In genomic region chr5:170681013-170681433, GRCh38 we compare ENCODE assay signal across 7 cellular contexts.
DNase-seq lines count a peak whose midpoint lies in the region; ATAC-seq and TF ChIP-seq lines count a peak whose summit lies in the region.

No MANE protein-coding gene starts in this region.

- H2AFZ ChIP-seq in SK-N-SH (ENCODE audit: low read depth) = no peak overlapping the region
- no peak overlapping the region for H2AFZ ChIP-seq in neuronal stem cell (ENCODE audit: low read length)

- no peak overlapping the region for H4K8ac ChIP-seq in neuronal stem cell (ENCODE audit: low read depth, low read length)

- no peak overlapping the region for H2BK5ac ChIP-seq in neuronal stem cell (ENCODE audit: low read length)

- TF ChIP-seq RAD21 in SK-N-SH (IDR thresholded peaks at IDR 0.05; ENCODE audit: low read length) = no peak

- H2BK12ac ChIP-seq in neuronal stem cell (ENCODE audit: low read length) = no peak overlapping the region

- POLR2A ChIA-PET in SK-N-SH (lab: Yijun Ruan, JAX) = no interaction called here

- H3K9ac ChIP-seq in SK-N-SH (no peak overlapping the region), neuronal stem cell (ENCODE audit: low read depth, low read length, poor library complexity) (no peak overlapping the region)

- H2BK120ac ChIP-seq in neuronal stem cell (ENCODE audit: low read depth, low read length) = no peak overlapping the region

- H3K18ac ChIP-seq in neuronal stem cell (ENCODE audit: low read length) = no peak overlapping the region

- H2BK15ac ChIP-seq in neuronal stem cell (ENCODE audit: low read length) = no peak overlapping the region

- H3K23ac ChIP-seq in neuronal stem cell (ENCODE audit: low read depth, low read length, poor library complexity) = no peak overlapping the region

- H2AK5ac ChIP-seq in neuronal stem cell (ENCODE audit: low read depth, low read length) = no peak overlapping the region

- H3K9me3 ChIP-seq in SK-N-SH (no peaks in the 10 kb centered on the region), neuronal stem cell (replicated peaks in 1 of 2; ENCODE audit: control insufficient read depth in 2 of 2, insufficient read depth in 1 of 2, low read depth in 1 of 2, low read length in 2 of 2) (no peaks in the 10 kb centered on the region)

- no peaks in the 10 kb centered on the region for H3K79me2 ChIP-seq in SK-N-SH (ENCODE audit: insufficient read depth)

- no peaks in the 10 kb centered on the region for H3K9me2 ChIP-seq in SK-N-SH

- no peak overlapping the region for H4K91ac ChIP-seq in neuronal stem cell (ENCODE audit: low read depth, low read length, poor library complexity)

- peaks cover 0 to 3% of the 10 kb centered on the region in 2 experiments; a peak in 1 of 4 replicates for H3K4me1 ChIP-seq in SK-N-SH (ENCODE audit: control insufficient read depth in 1 of 2, insufficient read depth in 2 of 2, low read depth in 1 of 2, low read length in 1 of 2)
- peaks cover 0 to 1% of the 10 kb centered on the region in 2 donors for H3K4me1 ChIP-seq in neuronal stem cell (ENCODE audit: control insufficient read depth in 2 of 2, insufficient read depth in 1 of 2, low read depth in 1 of 2, low read length in 2 of 2)

- H3K4me2 ChIP-seq in SK-N-SH = peak overlapping the region; percentile 78
- peak overlapping the region; percentile 38 for H3K4me2 ChIP-seq in neuronal stem cell (ENCODE audit: insufficient read depth, low read length, poor library complexity, severe bottlenecking)

- no peak overlapping the region for H3K27ac ChIP-seq in SK-N-SH (ENCODE audit: low read depth in 2 of 2, low read length in 1 of 2)
- no peak overlapping the region for H3K27ac ChIP-seq in neuronal stem cell (replicated peaks; ENCODE audit: low read length)

- H3K27me3 ChIP-seq in SK-N-SH (ENCODE audit: insufficient read depth) (no peaks in the 10 kb centered on the region; the same call in 1 of the 2 replicates), neuronal stem cell (ENCODE audit: control insufficient read depth in 3 of 3, insufficient read depth in 3 of 3, low read depth in 1 of 3, low read length in 3 of 3) (peaks cover 0 to 26% (median 14%) of the 10 kb centered on the region in 3 experiments)

- no peaks in the 10 kb centered on the region for H3F3A ChIP-seq in SK-N-SH (replicated peaks; ENCODE audit: insufficient read depth)

- H3K4me3 ChIP-seq in SK-N-SH (ENCODE audit: low read depth in 2 of 2, low read length in 1 of 2) (peak overlapping the region; percentile 23 to 49; a peak in 3 of 4 replicates), neuronal stem cell (ENCODE audit: low read length in 2 of 2) (peak overlapping the region in 1 of 2 donors; percentile 69)

- CTCF ChIA-PET in SK-N-SH (lab: Yijun Ruan, JAX) = interaction anchor here (1.3 kb wide), 3 partner anchors 9 to 246 kb away, joined by 3 to 4 read pairs (median 3); no protein-coding TSS in a partner anchor

- H3K14ac ChIP-seq in neuronal stem cell (ENCODE audit: low read length) = no peak overlapping the region

- peak; percentile 91 for ATAC-seq in GM18511 (IDR thresholded peaks at IDR 0.05; ENCODE audit: unreplicated experiment)
- ATAC-seq in HG02763 (IDR thresholded peaks at IDR 0.05; ENCODE audit: unreplicated experiment) = peak; percentile 63

- no peak overlapping the region for H3K4ac ChIP-seq in neuronal stem cell (ENCODE audit: low read length)

- 7% methylated on average over 17 of the region's 28 CpGs for WGBS in SK-N-SH (ENCODE audit: low lambda C conversion rate)
- no CpG with 5 or more reads among the region's 28 CpGs for WGBS in neuronal stem cell (ENCODE audit: extremely low coverage in 2 of 2, insufficient read length in 2 of 2, insufficient replicate concordance in 1 of 2), 2 donors

- no peaks in the 10 kb centered on the region for H3K36me3 ChIP-seq in SK-N-SH (replicated peaks in 1 of 2; ENCODE audit: control insufficient read depth in 1 of 2, insufficient read depth in 2 of 2, low read length in 1 of 2)
- H3K36me3 ChIP-seq in neuronal stem cell (replicated peaks in 1 of 2; ENCODE audit: control insufficient read depth in 2 of 2, insufficient read depth in 2 of 2, low read length in 2 of 2) = no peaks in the 10 kb centered on the region

- no peak for TF ChIP-seq POLR2A in erythroblast (IDR thresholded peaks at IDR 0.05; ENCODE audit: low read length)

- no peaks in the 10 kb centered on the region for H4K20me1 ChIP-seq in SK-N-SH (ENCODE audit: insufficient read depth)

- DNase-seq in SK-N-SH = peak; percentile 57
- peak; percentile 4 to 17 for DNase-seq in erythroblast (lab: John Stamatoyannopoulos, UW)
- DNase-seq in neuronal stem cell (ENCODE audit: low spot score) = peak; percentile 77
- DNase-seq in NCI-H774 (lab: John Stamatoyannopoulos, UW) = no peak
- no peak for DNase-seq in NCI-H1930 (lab: John Stamatoyannopoulos, UW)

- H3K79me1 ChIP-seq in neuronal stem cell (ENCODE audit: low read depth, low read length) = no peaks in the 10 kb centered on the region

- no peak for TF ChIP-seq CTCF in SK-N-SH (IDR thresholded peaks at IDR 0.05)

- no peak for TF ChIP-seq EP300 in SK-N-SH (IDR thresholded peaks at IDR 0.05; ENCODE audit: borderline replicate concordance in 1 of 2, low read depth in 1 of 2, low read length in 1 of 2)

TF ChIP-seq in SK-N-SH, 30 proteins besides CTCF, POLR2A, EP300 and RAD21 (continues in another document):
- no peak for TF ChIP-seq TAF1 (IDR thresholded peaks at IDR 0.05; ENCODE audit: borderline replicate concordance, low read depth, low read length)
- peak; percentile 70; the same call in 1 of the 2 replicates for TF ChIP-seq MAX (IDR thresholded peaks at IDR 0.05; ENCODE audit: low read depth)
- no peak for TF ChIP-seq FOXJ3 (CRISPR knock-in tag; IDR thresholded peaks at IDR 0.05)
- TF ChIP-seq SIN3A (IDR thresholded peaks at IDR 0.05; ENCODE audit: borderline replicate concordance, low read depth, low read length) = peak; percentile 69; the same call in 1 of the 2 replicates
- TF ChIP-seq USF2 (IDR thresholded peaks at IDR 0.05; ENCODE audit: borderline replicate concordance, low read depth, low read length) = no peak
- TF ChIP-seq FOSL2 (IDR thresholded peaks at IDR 0.05; ENCODE audit: borderline replicate concordance, low read depth) = no peak
- TF ChIP-seq GATA2 (CRISPR knock-in tag; IDR thresholded peaks at IDR 0.05) = no peak
- TF ChIP-seq JUND (IDR thresholded peaks at IDR 0.05) = no peak
- no peak for TF ChIP-seq SMC3 (IDR thresholded peaks at IDR 0.05; ENCODE audit: low read depth, low read length)
- no peak for TF ChIP-seq IRF3 (IDR thresholded peaks at IDR 0.05; ENCODE audit: low read depth, low read length)
- peak; percentile 99 for TF ChIP-seq REST (IDR thresholded peaks at IDR 0.05; ENCODE audit: low read depth, low read length)
- no peak for TF ChIP-seq CHD2 (IDR thresholded peaks at IDR 0.05; ENCODE audit: low read length, partially characterized antibody)
- no peak for TF ChIP-seq USF1 (IDR thresholded peaks at IDR 0.05; ENCODE audit: borderline replicate concordance, low read depth)

Comparison
In these comparisons a context has a peak if more than half of its experiments do, and no peak if none do; other contexts are left out.
1. DNase-seq: peak in SK-N-SH (single experiment), erythroblast (2 of 2) and neuronal stem cell (single experiment); none in NCI-H774 (single experiment) and NCI-H1930 (0 of 2).